10 cellular contexts compared by ENCODE assay signal in genomic region chr2:144323946-144324345, GRCh38.
DNase-seq lines count a peak whose midpoint lies in the region; ATAC-seq and TF ChIP-seq lines count a peak whose summit lies in the region.
"Had no signal": no experiment of that assay in that cellular context is flagged by ENCODE, and none has a peak within 500 bp of the region (broad histone marks: within the 10 kb centered on the region; RNA-seq: fewer than 3 reads in every experiment).

No MANE protein-coding gene starts in this region.

- no peak for TF ChIP-seq POLR2A in testis (IDR thresholded peaks at IDR 0.05)

- H3K9me3 ChIP-seq in Panc1 (ENCODE audit: control insufficient read depth, insufficient read depth, low read depth, low read length) (no peaks in the 10 kb centered on the region), testis (no peaks in the 10 kb centered on the region)

- H3K36me3 ChIP-seq in Panc1 (ENCODE audit: control insufficient read depth, insufficient read depth, low read length): no peaks in the 10 kb centered on the region
- no peaks in the 10 kb centered on the region for H3K36me3 ChIP-seq in testis (ENCODE audit: low read depth, missing control alignments)

- TF ChIP-seq CTCF in Panc1 (IDR thresholded peaks at IDR 0.05) (no peak), testis (IDR thresholded peaks at IDR 0.05) (no peak)

- H3K36me3 Mint-ChIP-seq in activated CD4-positive, alpha-beta T cell treated with anti-CD3 and anti-CD28 coated beads, Interleukin-2, amount 10 ng/mL, durations not matched to agents 7 days and 5 days (ENCODE audit: low read depth): peaks cover 23% of the 10 kb centered on the region
- peaks cover 21% of the 10 kb centered on the region for H3K36me3 Mint-ChIP-seq in natural killer cell treated with Interleukin-12 subunit alpha and Interleukin-12 subunit beta and Interleukin-15 and Interleukin-18, amount 100 ng/mL, for 72 hours

- H3K27ac Mint-ChIP-seq in activated CD4-positive, alpha-beta T cell treated with anti-CD3 and anti-CD28 coated beads, Interleukin-2, amount 10 ng/mL, durations not matched to agents 7 days and 5 days: peak overlapping the region; percentile 93
- peak overlapping the region; percentile 90 to 92 for H3K27ac Mint-ChIP-seq in natural killer cell treated with Interleukin-12 subunit alpha and Interleukin-12 subunit beta and Interleukin-15 and Interleukin-18, amount 100 ng/mL, for 72 hours

- intact Hi-C loops in Panc1 (cut with micrococcal nuclease; ENCODE audit: unreplicated experiment): no loop called here
- intact Hi-C loops in testis (cut with DNase I; ENCODE audit: low total_unique reads): no loop called here

- 84 to 87% methylated on average over 2 of the region's 2 CpGs for WGBS in testis, 2 donors

- no peaks in the 10 kb centered on the region for H3K27me3 Mint-ChIP-seq in activated CD4-positive, alpha-beta T cell treated with anti-CD3 and anti-CD28 coated beads, Interleukin-2, amount 10 ng/mL, durations not matched to agents 7 days and 5 days
- H3K27me3 Mint-ChIP-seq in natural killer cell treated with Interleukin-12 subunit alpha and Interleukin-12 subunit beta and Interleukin-15 and Interleukin-18, amount 100 ng/mL, for 72 hours: no peaks in the 10 kb centered on the region

- in situ Hi-C loops in Panc1 (cut with HindIII; ENCODE audit: low pct_unique_long_range_greater_than_20kb, low sequenced_read_pairs): no loop called here

- H3K4me1 Mint-ChIP-seq in activated CD4-positive, alpha-beta T cell treated with anti-CD3 and anti-CD28 coated beads, Interleukin-2, amount 10 ng/mL, durations not matched to agents 7 days and 5 days: peaks cover 55% of the 10 kb centered on the region
- H3K4me1 Mint-ChIP-seq in natural killer cell treated with Interleukin-12 subunit alpha and Interleukin-12 subunit beta and Interleukin-15 and Interleukin-18, amount 100 ng/mL, for 72 hours (ENCODE audit: low read depth in 2 of 2): peaks cover 53 to 78% of the 10 kb centered on the region in 2 donors

- no peak for DNase-seq in activated CD4-positive, alpha-beta T cell treated with anti-CD3 and anti-CD28 coated beads, Interleukin-2, amount 10 ng/mL, durations not matched to agents 7 days and 5 days
- DNase-seq in activated CD4-positive, alpha-beta T cell treated with anti-CD3 and anti-CD28 coated beads for 48 hours: no peak
- DNase-seq in Panc1 (ENCODE audit: low read depth, low spot score) (no peak), DMS79 treated with DMSO at 0.1 percent for 48 hours (lab: John Stamatoyannopoulos, UW) (no peak), testis (no peak), activated gamma-delta T cell treated with Interleukin-2 at 50 U/mL for 16 hours (no peak)
- DNase-seq in natural killer cell treated with Interleukin-12 subunit alpha and Interleukin-12 subunit beta and Interleukin-15 and Interleukin-18, amount 100 ng/mL, for 72 hours (ENCODE audit: low spot score): no peak
- DNase-seq: NCI-H187; stimulated activated naive CD4-positive, alpha-beta T cell had no signal

- no TSS peak for BruUV-seq in Panc1 (replicated peaks; lab: Mats Ljungman, UMichigan)

- peaks cover 8% of the 10 kb centered on the region for H3K9me3 Mint-ChIP-seq in activated CD4-positive, alpha-beta T cell treated with anti-CD3 and anti-CD28 coated beads, Interleukin-2, amount 10 ng/mL, durations not matched to agents 7 days and 5 days
- no peaks in the 10 kb centered on the region for H3K9me3 Mint-ChIP-seq in natural killer cell treated with Interleukin-12 subunit alpha and Interleukin-12 subunit beta and Interleukin-15 and Interleukin-18, amount 100 ng/mL, for 72 hours

- POLR2A ChIA-PET in activated CD4-positive, alpha-beta T cell treated with anti-CD3 and anti-CD28 coated beads, Interleukin-2, amount 10 ng/mL, durations not matched to agents 7 days and 5 days (lab: Charles Lee): no interaction called here
- POLR2A ChIA-PET in Panc1 (lab: Charles Lee): no interaction called here

- H3K4me1 ChIP-seq in Panc1 (ENCODE audit: control insufficient read depth, insufficient read depth, low read length) (peaks cover 6% of the 10 kb centered on the region), testis (no peaks in the 10 kb centered on the region)

- H3K4me3 ChIP-seq in Panc1 (ENCODE audit: low read depth in 2 of 2, low read length in 2 of 2) (no peak overlapping the region), testis (no peak overlapping the region)

- ATAC-seq in HG02642 (IDR thresholded peaks at IDR 0.05; ENCODE audit: poor library complexity, unreplicated experiment) (peak; percentile 46), Panc1 (no peak)
- ATAC-seq in natural killer cell treated with Interleukin-12 subunit alpha and Interleukin-12 subunit beta and Interleukin-15 and Interleukin-18, amount 100 ng/mL, for 72 hours: peak in 1 of 2 donors; percentile 43

- H3K27me3 ChIP-seq in Panc1 (ENCODE audit: control insufficient read depth, insufficient read depth, low read length) (no peaks in the 10 kb centered on the region), testis (no peaks in the 10 kb centered on the region)

- CTCF ChIA-PET in activated CD4-positive, alpha-beta T cell treated with anti-CD3 and anti-CD28 coated beads, Interleukin-2, amount 10 ng/mL, durations not matched to agents 7 days and 5 days (lab: Charles Lee): interaction anchor here (1.2 kb wide), 1 partner anchor 98 kb away, joined by 3 read pairs; no protein-coding TSS in a partner anchor
- CTCF ChIA-PET in Panc1 (lab: Charles Lee): no interaction called here

- 0 out of 2 replicates have a peak overlapping the region, but pooled peaks have one; percentile 29 for H3K27ac ChIP-seq in Panc1 (ENCODE audit: low read length)
- H3K27ac ChIP-seq in testis: no peak overlapping the region

- no peak overlapping the region for H3K4me3 Mint-ChIP-seq in activated CD4-positive, alpha-beta T cell treated with anti-CD3 and anti-CD28 coated beads, Interleukin-2, amount 10 ng/mL, durations not matched to agents 7 days and 5 days
- H3K4me3 Mint-ChIP-seq in natural killer cell treated with Interleukin-12 subunit alpha and Interleukin-12 subunit beta and Interleukin-15 and Interleukin-18, amount 100 ng/mL, for 72 hours: peak overlapping the region; percentile 81
